ENCODE assay signal across 1 cellular context in genomic region chr2:60984717-60985116, GRCh38.
TF ChIP-seq lines count a peak whose summit lies in the region.

No MANE protein-coding gene starts in this region.

TF ChIP-seq in HepG2, 621 proteins besides CTCF, POLR2A, EP300 and RAD21 (continued from another document):
- TF ChIP-seq SRSF4 (IDR thresholded peaks at IDR 0.05; ENCODE audit: low read depth, low read length, poor library complexity, severe bottlenecking) (no peak), ATM (IDR thresholded peaks at IDR 0.05; ENCODE audit: borderline replicate concordance) (no peak), ZNF30 (CRISPR knock-in tag; IDR thresholded peaks at IDR 0.05) (no peak), MAZ (IDR thresholded peaks at IDR 0.05; ENCODE audit: borderline replicate concordance, low read depth, low read length) (no peak), MAZ (CRISPR knock-in tag; IDR thresholded peaks at IDR 0.05; ENCODE audit: low read depth) (no peak), RBM39 (IDR thresholded peaks at IDR 0.05; ENCODE audit: low read depth, low read length, poor library complexity, severe bottlenecking) (no peak), PHF8 (CRISPR knock-in tag; IDR thresholded peaks at IDR 0.05) (no peak), HNRNPH1 (optimal IDR thresholded peaks at IDR 0.05; ENCODE audit: low read depth, low read length) (no peak), RFX5 (IDR thresholded peaks at IDR 0.05; ENCODE audit: low read depth, low read length) (no peak), RFX1 (IDR thresholded peaks at IDR 0.05) (no peak), AHR (CRISPR knock-in tag; IDR thresholded peaks at IDR 0.05) (no peak), KDM4B (CRISPR knock-in tag; IDR thresholded peaks at IDR 0.05) (no peak), ZFAT (CRISPR knock-in tag; conservative IDR thresholded peaks at IDR 0.05) (no peak)
